8 cellular contexts compared by ENCODE assay signal in genomic region chr2:7097353-7097895, GRCh38.
DNase-seq lines count a peak whose midpoint lies in the region; ATAC-seq, FAIRE-seq and TF ChIP-seq lines count a peak whose summit lies in the region.

No MANE protein-coding gene starts in this region.

- FAIRE-seq in TTC549 (lab: Jason Lieb, UNC) = peak; percentile 68

- no peak for TF ChIP-seq POLR2A in body of pancreas (IDR thresholded peaks at IDR 0.05)

- POLR2A ChIA-PET in A673 (lab: Charles Lee; ENCODE audit: low non-redundant PET) = interaction anchor here (0.6 kb wide), 1 partner anchor 93 kb away, joined by 3 read pairs; no protein-coding TSS in a partner anchor

- peak overlapping the region; percentile 18 for H3K4me3 ChIP-seq in A673 (ENCODE audit: low read depth, low read length, poor library complexity, severe bottlenecking)
- H3K4me3 ChIP-seq in body of pancreas = no peak overlapping the region

- ATAC-seq in GM18517 (IDR thresholded peaks at IDR 0.05; ENCODE audit: unreplicated experiment) = peak; percentile 91
- ATAC-seq in HG03025 (IDR thresholded peaks at IDR 0.05; ENCODE audit: low FRiP score, unreplicated experiment) = peak; percentile 83
- peak; percentile 90 for ATAC-seq in body of pancreas

- H3K9me3 ChIP-seq in A673 (ENCODE audit: low read depth, low read length, poor library complexity, severe bottlenecking) = no peaks in the 10 kb centered on the region
- no peaks in the 10 kb centered on the region for H3K9me3 ChIP-seq in body of pancreas

- H3K36me3 ChIP-seq in A673 (ENCODE audit: insufficient read depth, low read length, poor library complexity, severe bottlenecking) = no peaks in the 10 kb centered on the region
- H3K36me3 ChIP-seq in body of pancreas (replicated peaks in 1 of 2; ENCODE audit: insufficient read depth in 1 of 2, low read depth in 2 of 2) = no peaks in the 10 kb centered on the region

- CTCF ChIA-PET in A673 (lab: Charles Lee) = interaction anchor here (0.6 to 0.7 kb wide), 2 partner anchors 186 to 1587 kb away, joined by 3 to 4 read pairs; no protein-coding TSS in a partner anchor

- intact Hi-C loops in A673 (cut with micrococcal nuclease; ENCODE audit: unreplicated experiment) (loop anchor here (5.0 kb wide), 3 partner anchors 575 to 1665 kb away; no protein-coding TSS in a partner anchor), body of pancreas (cut with DNase I) (no loop called here)

- 1% methylated on average over 18 of the region's 18 CpGs for WGBS in body of pancreas, 2 donors

- TF ChIP-seq CTCF in A673 (conservative IDR thresholded peaks at IDR 0.05; ENCODE audit: low read depth, low read length) (peak; percentile 99), body of pancreas (IDR thresholded peaks at IDR 0.05) (peak; percentile 92 to 99 (median 98))

- BruUV-seq in A673 (replicated peaks; lab: Mats Ljungman, UMichigan) = no TSS peak

- no peak overlapping the region for H3K27ac ChIP-seq in A673 (ENCODE audit: low read depth, low read length, poor library complexity, severe bottlenecking)
- H3K27ac ChIP-seq in body of pancreas = peak overlapping the region in 1 of 4 donors; percentile 20

- DNase-seq in A673 (ENCODE audit: low spot score) (peak; percentile 80), NCI-H2029 treated with DMSO at 0.1 percent for 48 hours (lab: John Stamatoyannopoulos, UW) (peak; percentile 56), body of pancreas (peak; percentile 70 to 79 (median 76)), iPS-NIHi11 (ENCODE audit: low spot score) (peak; percentile 83)
- peak; percentile 74 for DNase-seq in stimulated activated CD4-positive, alpha-beta T cell treated with anti-CD3 and anti-CD28 coated beads, Interleukin-12 subunit alpha, Interleukin-12 subunit beta, amount 100 ng/mL, for 4 hours

- no peaks in the 10 kb centered on the region for H3K27me3 ChIP-seq in A673 (replicated peaks; ENCODE audit: insufficient read depth, low read depth, low read length, poor library complexity)
- H3K27me3 ChIP-seq in body of pancreas = no peaks in the 10 kb centered on the region

- H3K4me1 ChIP-seq in A673 (ENCODE audit: insufficient read depth, low read length, poor library complexity, severe bottlenecking) (peaks cover 12% of the 10 kb centered on the region), body of pancreas (peaks cover 8% of the 10 kb centered on the region)
